ENCODE assay signal across 23 cellular contexts in the genomic region with DNA sequence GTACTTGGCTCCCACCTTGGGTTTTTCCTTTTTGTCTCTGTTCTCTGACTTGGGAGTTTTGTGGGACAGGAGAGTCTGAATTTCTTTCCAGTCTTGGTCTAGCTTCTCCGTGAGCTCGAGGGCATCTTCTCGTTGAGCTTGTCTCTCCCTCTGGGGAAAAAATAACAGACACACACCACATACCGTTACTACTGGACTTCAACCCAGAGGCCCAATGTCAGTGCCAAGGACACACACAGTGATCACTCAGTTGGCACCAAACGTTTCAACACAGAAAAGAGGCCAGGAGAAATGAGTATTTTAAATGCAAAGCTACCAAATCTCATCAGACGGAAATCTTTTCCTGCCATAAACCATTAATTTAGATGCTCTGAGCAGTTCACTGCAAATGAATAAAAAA. TPM values are rescaled to one million over a fixed set of nuclear protein-coding genes. Genes with fewer than 3 reads are reported as not detected.
DNase-seq lines count a peak whose midpoint lies in the region; ATAC-seq, FAIRE-seq and TF ChIP-seq lines count a peak whose summit lies in the region.
"Had no signal": no experiment of that assay in that cellular context is flagged by ENCODE, and none has a peak within 500 bp of the region (broad histone marks: within the 10 kb centered on the region; RNA-seq: fewer than 3 reads in every experiment).

No MANE protein-coding gene starts in this region.

- intact Hi-C loops in activated CD4-positive, alpha-beta T cell treated with anti-CD3 and anti-CD28 coated beads for 36 hours (cut with DNase I, micrococcal nuclease) = loop anchor here in 1 of 2 experiments (5.0 kb wide), 1 partner anchor 206 kb away; no protein-coding TSS in a partner anchor
- intact Hi-C loops in HepG2 (cut with micrococcal nuclease; ENCODE audit: unreplicated experiment) = no loop called here
- intact Hi-C loops in thyroid gland (cut with DNase I) = no loop called here
- intact Hi-C loops in body of pancreas (cut with DNase I) = no loop called here

- no peak overlapping the region for H2AFZ ChIP-seq in HepG2 (ENCODE audit: low read length)

- H3K9me3 Mint-ChIP-seq in activated CD4-positive, alpha-beta T cell treated with anti-CD3 and anti-CD28 coated beads for 36 hours (ENCODE audit: low read depth) = no peaks in the 10 kb centered on the region
- H3K9me3 Mint-ChIP-seq in stimulated activated naive CD8-positive, alpha-beta T cell treated with anti-CD3 and anti-CD28 coated beads, Interleukin-15, Interleukin-2, amounts not matched to agents 100 ng/mL and 50 ng/mL, for 24 hours = no peaks in the 10 kb centered on the region
- H3K9me3 Mint-ChIP-seq: dendritic cell treated with granulocyte-macrophage colony-stimulating factor and Interleukin-4, amounts not matched to agents 40 ng/mL and 50 ng/mL, for 4 days had no signal

- H3K27ac ChIP-seq in HepG2 (ENCODE audit: extremely low read length, insufficient read depth, low read length) (peak overlapping the region; percentile 46), thyroid gland (peak overlapping the region in 2 of 3 donors; percentile 52 to 68), body of pancreas (no peak overlapping the region)
- H3K27ac ChIP-seq: brain microvascular endothelial cell had no signal

- H3K36me3 ChIP-seq in HepG2 (replicated peaks in 1 of 2; ENCODE audit: control insufficient read depth in 1 of 2, insufficient read depth in 2 of 2, low read length in 2 of 2) = peaks cover 36 to 80% of the 10 kb centered on the region in 2 experiments
- peaks cover 59 to 70% of the 10 kb centered on the region in 2 donors for H3K36me3 ChIP-seq in thyroid gland
- H3K36me3 ChIP-seq in body of pancreas (replicated peaks in 1 of 2; ENCODE audit: insufficient read depth in 1 of 2, low read depth in 2 of 2) = peaks cover 22 to 41% of the 10 kb centered on the region in 2 donors

- H3K4me1 Mint-ChIP-seq in activated CD4-positive, alpha-beta T cell treated with anti-CD3 and anti-CD28 coated beads for 36 hours = peaks cover 60% of the 10 kb centered on the region
- H3K4me1 Mint-ChIP-seq in stimulated activated naive CD8-positive, alpha-beta T cell treated with anti-CD3 and anti-CD28 coated beads, Interleukin-15, Interleukin-2, amounts not matched to agents 100 ng/mL and 50 ng/mL, for 24 hours (ENCODE audit: low read depth) = peaks cover 63% of the 10 kb centered on the region

- peak overlapping the region; percentile 51 for H3K4me3 Mint-ChIP-seq in activated CD4-positive, alpha-beta T cell treated with anti-CD3 and anti-CD28 coated beads for 36 hours
- H3K4me3 Mint-ChIP-seq in stimulated activated naive CD8-positive, alpha-beta T cell treated with anti-CD3 and anti-CD28 coated beads, Interleukin-15, Interleukin-2, amounts not matched to agents 100 ng/mL and 50 ng/mL, for 24 hours = peak overlapping the region; percentile 74
- H3K4me3 Mint-ChIP-seq: B cell; dendritic cell treated with granulocyte-macrophage colony-stimulating factor and Interleukin-4, amounts not matched to agents 40 ng/mL and 50 ng/mL, for 4 days had no signal

- in situ Hi-C loops in HepG2 (cut with HindIII; ENCODE audit: extremely low pct_ligation_motif_present, low pct_unique_long_range_greater_than_20kb) = no loop called here

- H3K36me3 Mint-ChIP-seq in activated CD4-positive, alpha-beta T cell treated with anti-CD3 and anti-CD28 coated beads for 36 hours (ENCODE audit: low read depth) = peaks cover 85% of the 10 kb centered on the region
- peaks cover 86% of the 10 kb centered on the region for H3K36me3 Mint-ChIP-seq in stimulated activated naive CD8-positive, alpha-beta T cell treated with anti-CD3 and anti-CD28 coated beads, Interleukin-15, Interleukin-2, amounts not matched to agents 100 ng/mL and 50 ng/mL, for 24 hours (ENCODE audit: low read depth)

- no peaks in the 10 kb centered on the region for H3K27me3 ChIP-seq in HepG2 (ENCODE audit: control insufficient read depth in 1 of 2, insufficient read depth in 2 of 2, low read length in 2 of 2)
- H3K27me3 ChIP-seq in thyroid gland = no peaks in the 10 kb centered on the region
- no peaks in the 10 kb centered on the region for H3K27me3 ChIP-seq in body of pancreas
- H3K27me3 ChIP-seq: brain microvascular endothelial cell had no signal

- H3K79me2 ChIP-seq in HepG2 (ENCODE audit: insufficient read depth, low read length) = peaks cover 8% of the 10 kb centered on the region

- no peak overlapping the region for H3K4me2 ChIP-seq in HepG2 (ENCODE audit: low read depth, low read length)

- TF ChIP-seq POLR2A in HepG2 (IDR thresholded peaks at IDR 0.05; ENCODE audit: insufficient read depth in 1 of 2, low read depth in 2 of 2, low read length in 2 of 2) (no peak), thyroid gland (IDR thresholded peaks at IDR 0.05) (no peak), body of pancreas (IDR thresholded peaks at IDR 0.05) (no peak)

- H4K20me1 ChIP-seq in HepG2 (ENCODE audit: insufficient read depth, low read length) = peaks cover 11% of the 10 kb centered on the region

- H3K27ac Mint-ChIP-seq in activated CD4-positive, alpha-beta T cell treated with anti-CD3 and anti-CD28 coated beads for 36 hours = peak overlapping the region; percentile 90
- H3K27ac Mint-ChIP-seq in stimulated activated naive CD8-positive, alpha-beta T cell treated with anti-CD3 and anti-CD28 coated beads, Interleukin-15, Interleukin-2, amounts not matched to agents 100 ng/mL and 50 ng/mL, for 24 hours = peak overlapping the region; percentile 94
- H3K27ac Mint-ChIP-seq: dendritic cell treated with granulocyte-macrophage colony-stimulating factor and Interleukin-4, amounts not matched to agents 40 ng/mL and 50 ng/mL, for 4 days had no signal

- H3K9me3 ChIP-seq in HepG2 (ENCODE audit: low read length) (no peaks in the 10 kb centered on the region), thyroid gland (no peaks in the 10 kb centered on the region), body of pancreas (no peaks in the 10 kb centered on the region)

- H3K9ac ChIP-seq in HepG2 (ENCODE audit: insufficient read depth, low read depth, low read length) = no peak overlapping the region

- peaks cover 23% of the 10 kb centered on the region; the same call in 1 of the 2 replicates for H3K4me1 ChIP-seq in HepG2 (ENCODE audit: insufficient read depth, low read length)
- H3K4me1 ChIP-seq in thyroid gland = peaks cover 4 to 14% of the 10 kb centered on the region in 2 donors
- no peaks in the 10 kb centered on the region for H3K4me1 ChIP-seq in body of pancreas

- TF ChIP-seq EP300 in HepG2 (IDR thresholded peaks at IDR 0.05; ENCODE audit: low read depth in 2 of 2, low read length in 2 of 2) = no peak
- TF ChIP-seq EP300 in HepG2 (CRISPR knock-in tag; IDR thresholded peaks at IDR 0.05; ENCODE audit: borderline replicate concordance) = no peak

- no peak for TF ChIP-seq RAD21 in HepG2 (CRISPR knock-in tag; IDR thresholded peaks at IDR 0.05)

- WGBS in HepG2 (ENCODE audit: low lambda C conversion rate) = 74% methylated on average over 6 of the region's 6 CpGs
- WGBS in thyroid gland, 2 donors = 56 to 66% methylated on average over 6 of the region's 6 CpGs
- 65 to 76% methylated on average over 6 of the region's 6 CpGs for WGBS in body of pancreas, 2 donors

- ATAC-seq in activated CD4-positive, alpha-beta T cell treated with anti-CD3 and anti-CD28 coated beads for 36 hours = no peak
- ATAC-seq in stimulated activated naive CD8-positive, alpha-beta T cell treated with anti-CD3 and anti-CD28 coated beads, Interleukin-15, Interleukin-2, amounts not matched to agents 100 U/mL and 50 U/mL, for 24 hours = no peak
- ATAC-seq in HepG2 = no peak
- no peak for ATAC-seq in body of pancreas
- ATAC-seq in omental fat pad (ENCODE audit: low FRiP score) = no peak

- CTCF ChIA-PET in activated CD4-positive, alpha-beta T cell treated with anti-CD3 and anti-CD28 coated beads for 36 hours (lab: Charles Lee) = interaction anchor here (0.7 to 2.0 kb wide), 11 partner anchors 9 to 396 kb away, joined by 3 to 45 read pairs (median 6); partner anchors contain the start of genes GRK4 and NOP14
- CTCF ChIA-PET in HepG2 (lab: Yijun Ruan, JAX; ENCODE audit: low intra/inter-chr PET ratio, low total read pairs) = interaction anchor here (1.4 to 1.5 kb wide), 2 partner anchors 10 to 512 kb away, joined by 6 to 10 read pairs; partner anchors contain the start of genes GRK4 and NOP14

- no peak for FAIRE-seq in HepG2 (lab: Jason Lieb, UNC)
- FAIRE-seq: A204.1, HTR-8/SVneo had no signal

- H3K27me3 Mint-ChIP-seq in activated CD4-positive, alpha-beta T cell treated with anti-CD3 and anti-CD28 coated beads for 36 hours = no peaks in the 10 kb centered on the region
- H3K27me3 Mint-ChIP-seq in stimulated activated naive CD8-positive, alpha-beta T cell treated with anti-CD3 and anti-CD28 coated beads, Interleukin-15, Interleukin-2, amounts not matched to agents 100 ng/mL and 50 ng/mL, for 24 hours = no peaks in the 10 kb centered on the region
- H3K27me3 Mint-ChIP-seq: B cell; dendritic cell treated with granulocyte-macrophage colony-stimulating factor and Interleukin-4, amounts not matched to agents 40 ng/mL and 50 ng/mL, for 4 days had no signal

- DNase-seq in activated CD4-positive, alpha-beta T cell treated with anti-CD3 and anti-CD28 coated beads for 36 hours = no peak
- no peak for DNase-seq in activated CD4-positive, alpha-beta T cell treated with anti-CD3 and anti-CD28 coated beads for 4 hours
- DNase-seq in stimulated activated naive CD8-positive, alpha-beta T cell treated with anti-CD3 and anti-CD28 coated beads, Interleukin-15, Interleukin-2, amounts not matched to agents 100 U/mL and 50 U/mL, for 24 hours = no peak
- DNase-seq in HepG2 (ENCODE audit: low spot score) = no peak
- DNase-seq in thyroid gland = peak in 1 of 2 donors; percentile 53
- no peak for DNase-seq in body of pancreas
- DNase-seq in omental fat pad (ENCODE audit: low spot score) = no peak
- DNase-seq: brain microvascular endothelial cell; HCEC 1CT; head of caudate nucleus; Karpas-422; NCI-H187; NCI-H345; nucleus accumbens; retina; SHP77 treated with DMSO at 0.1 percent for 48 hours; stimulated activated CD4-positive, alpha-beta T cell treated with anti-CD3 and anti-CD28 coated beads, Interleukin-4, amount 100 ng/mL, for 4 hours; WERI-Rb-1 had no signal

- POLR2A ChIA-PET in activated CD4-positive, alpha-beta T cell treated with anti-CD3 and anti-CD28 coated beads for 36 hours (lab: Charles Lee) = interaction anchor here (0.6 to 1.7 kb wide), 3 partner anchors 17 to 485 kb away, joined by 3 to 40 read pairs (median 4); partner anchors contain the start of gene RNF4
- POLR2A ChIA-PET in HepG2 (lab: Yijun Ruan, JAX) = interaction anchor here (1.4 to 2.0 kb wide), 2 partner anchors 10 to 18 kb away, joined by 5 to 15 read pairs; partner anchors contain the start of genes GRK4 and NOP14

- H3K4me3 ChIP-seq in HepG2 (replicated peaks in 1 of 3; ENCODE audit: insufficient read depth in 1 of 3, low read depth in 2 of 3, low read length in 3 of 3) (no peak overlapping the region), thyroid gland (replicated peaks in 1 of 3) (no peak overlapping the region), body of pancreas (no peak overlapping the region)

- no TSS peak for BruUV-seq in HepG2 (replicated peaks; lab: Mats Ljungman, UMichigan)

- TF ChIP-seq CTCF in HepG2 (CRISPR knock-in tag; IDR thresholded peaks at IDR 0.05) = no peak
- TF ChIP-seq CTCF in thyroid gland (IDR thresholded peaks at IDR 0.05) = no peak
- TF ChIP-seq CTCF in body of pancreas (IDR thresholded peaks at IDR 0.05) = no peak
- TF ChIP-seq CTCF in omental fat pad (IDR thresholded peaks at IDR 0.05) = no peak

RNA-seq across cellular contexts. Expression of gene NOP14, which starts 9.7 kb away (rescaled TPM):
- total RNA-seq in activated CD4-positive, alpha-beta T cell treated with anti-CD3 and anti-CD28 coated beads for 36 hours = 100 to 1,000 TPM in 1 of 2 experiments, 10 to 100 TPM in 1; 86.8 to 106 TPM
- total RNA-seq in HepG2 (2016; rRNA removed; fragmentation: Illumina TruSeq; extraction: Trizol) (47.9 and 63.4 TPM in 2 replicates), thyroid gland (10 to 100 TPM; 18.4 to 24.8 (median 19.3) TPM), body of pancreas (10 to 100 TPM; 20.0 to 20.1 TPM), omental fat pad (10 to 100 TPM; 20.3 to 47.6 (median 24.8) TPM)
- 11.5 and 13.9 TPM in 2 replicates for total RNA-seq in HepG2 (2016; cell fraction: cytosol; rRNA removed; fragmentation: Illumina TruSeq; extraction: Trizol; ENCODE audit: low read depth)
- 48.3 and 54.0 TPM in 2 replicates for total RNA-seq in HepG2 (2016; cell fraction: insoluble cytoplasmic fraction; rRNA removed; fragmentation: Illumina TruSeq; extraction: Trizol)
- 23.0 and 27.1 TPM in 2 replicates for total RNA-seq in HepG2 (2016; cell fraction: membrane; rRNA removed; fragmentation: Illumina TruSeq; extraction: Trizol)
- 25.4 and 26.5 TPM in 2 replicates for total RNA-seq in HepG2 (2016; cell fraction: nucleus; rRNA removed; fragmentation: Illumina TruSeq; extraction: Trizol)
- 6.8 and 6.9 TPM in 2 replicates for polyA plus RNA-seq in HepG2 (2011; rRNA removed)
- 4.8 and 5.2 TPM in 2 replicates for polyA plus RNA-seq in HepG2 (2011; cell fraction: cytosol; rRNA removed)
- polyA plus RNA-seq in HepG2 (2011; cell fraction: nucleus; rRNA removed) = 8.6 and 9.1 TPM in 2 replicates
- 23.7 and 25.5 TPM in 2 replicates for polyA plus RNA-seq in HepG2 (2012)
- 5.0 and 6.7 TPM in 2 replicates for polyA plus RNA-seq in HepG2 (2016; cell fraction: cytosol; fragmentation: Illumina TruSeq; extraction: Trizol; ENCODE audit: low read depth)
- polyA plus RNA-seq in HepG2 (2016; cell fraction: insoluble cytoplasmic fraction; fragmentation: Illumina TruSeq; extraction: Trizol; ENCODE audit: low read depth) = 48.2 and 58.0 TPM in 2 replicates
- 12.7 and 14.5 TPM in 2 replicates for polyA plus RNA-seq in HepG2 (2016; cell fraction: membrane; fragmentation: Illumina TruSeq; extraction: Trizol; ENCODE audit: low read depth)
- polyA plus RNA-seq in HepG2 (2016; cell fraction: nucleus; fragmentation: Illumina TruSeq; extraction: Trizol; ENCODE audit: insufficient read depth, low read depth) = 36.4 and 41.5 TPM in 2 replicates
- 7.1 and 9.6 TPM in 2 replicates for polyA minus RNA-seq in HepG2 (2011; rRNA and poly(A)+ RNA removed; ENCODE audit: low replicate concordance)
- 10.4 and 14.8 TPM in 2 replicates for polyA minus RNA-seq in HepG2 (2011; cell fraction: cytosol; rRNA and poly(A)+ RNA removed)
- polyA minus RNA-seq in HepG2 (2011; cell fraction: nucleus; rRNA and poly(A)+ RNA removed) = 10.0 and 12.2 TPM in 2 replicates

RNA-seq across cellular contexts. Expression of gene GRK4, which starts 9.9 kb away (rescaled TPM):
- total RNA-seq in activated CD4-positive, alpha-beta T cell treated with anti-CD3 and anti-CD28 coated beads for 36 hours = 1 to 10 TPM; 2.4 to 2.5 TPM
- total RNA-seq in HepG2 (2016; rRNA removed; fragmentation: Illumina TruSeq; extraction: Trizol) (2.0 and 2.5 TPM in 2 replicates), thyroid gland (10 to 100 TPM in 1 of 4 donors, 1 to 10 TPM in 3; 7.6 to 10.8 (median 9.1) TPM), body of pancreas (10 to 100 TPM in 1 of 2 donors, 1 to 10 TPM in 1; 6.5 to 14.5 TPM), omental fat pad (1 to 10 TPM; 5.1 to 6.5 (median 6.1) TPM)
- 1.9 and 2.1 TPM in 2 replicates for total RNA-seq in HepG2 (2016; cell fraction: cytosol; rRNA removed; fragmentation: Illumina TruSeq; extraction: Trizol; ENCODE audit: low read depth)
- total RNA-seq in HepG2 (2016; cell fraction: insoluble cytoplasmic fraction; rRNA removed; fragmentation: Illumina TruSeq; extraction: Trizol) = 2.5 and 3.1 TPM in 2 replicates
- total RNA-seq in HepG2 (2016; cell fraction: membrane; rRNA removed; fragmentation: Illumina TruSeq; extraction: Trizol) = 4.7 and 4.9 TPM in 2 replicates
- total RNA-seq in HepG2 (2016; cell fraction: nucleus; rRNA removed; fragmentation: Illumina TruSeq; extraction: Trizol) = 1.2 and 1.4 TPM in 2 replicates
- 1.6 and 1.8 TPM in 2 replicates for polyA plus RNA-seq in HepG2 (2011; rRNA removed)
- polyA plus RNA-seq in HepG2 (2011; cell fraction: cytosol; rRNA removed) = 1.2 TPM in 2 replicates
- polyA plus RNA-seq in HepG2 (2011; cell fraction: nucleus; rRNA removed) = 1.2 and 1.3 TPM in 2 replicates
- 1.5 and 1.7 TPM in 2 replicates for polyA plus RNA-seq in HepG2 (2012)
- polyA plus RNA-seq in HepG2 (2016; cell fraction: cytosol; fragmentation: Illumina TruSeq; extraction: Trizol; ENCODE audit: low read depth) = 2.8 TPM in 2 replicates
- 3.0 TPM in 2 replicates for polyA plus RNA-seq in HepG2 (2016; cell fraction: insoluble cytoplasmic fraction; fragmentation: Illumina TruSeq; extraction: Trizol; ENCODE audit: low read depth)
- polyA plus RNA-seq in HepG2 (2016; cell fraction: membrane; fragmentation: Illumina TruSeq; extraction: Trizol; ENCODE audit: low read depth) = 4.7 TPM in 2 replicates
- 2.1 and 2.8 TPM in 2 replicates for polyA plus RNA-seq in HepG2 (2016; cell fraction: nucleus; fragmentation: Illumina TruSeq; extraction: Trizol; ENCODE audit: insufficient read depth, low read depth)
- 2.6 and 2.7 TPM in 2 replicates for polyA minus RNA-seq in HepG2 (2011; rRNA and poly(A)+ RNA removed; ENCODE audit: low replicate concordance)
- polyA minus RNA-seq in HepG2 (2011; cell fraction: cytosol; rRNA and poly(A)+ RNA removed) = 0.88 and 1.4 TPM in 2 replicates
- polyA minus RNA-seq in HepG2 (2011; cell fraction: nucleus; rRNA and poly(A)+ RNA removed) = 1.4 and 3.2 TPM in 2 replicates

Comparison
In these comparisons a context has a peak if more than half of its experiments do, and no peak if none do; other contexts are left out.
1. H3K27ac ChIP-seq: peak in HepG2 (single experiment) and thyroid gland (2 of 3); none in body of pancreas (0 of 4).